ENCODE assay signal across 1 cellular context in the genomic region with DNA sequence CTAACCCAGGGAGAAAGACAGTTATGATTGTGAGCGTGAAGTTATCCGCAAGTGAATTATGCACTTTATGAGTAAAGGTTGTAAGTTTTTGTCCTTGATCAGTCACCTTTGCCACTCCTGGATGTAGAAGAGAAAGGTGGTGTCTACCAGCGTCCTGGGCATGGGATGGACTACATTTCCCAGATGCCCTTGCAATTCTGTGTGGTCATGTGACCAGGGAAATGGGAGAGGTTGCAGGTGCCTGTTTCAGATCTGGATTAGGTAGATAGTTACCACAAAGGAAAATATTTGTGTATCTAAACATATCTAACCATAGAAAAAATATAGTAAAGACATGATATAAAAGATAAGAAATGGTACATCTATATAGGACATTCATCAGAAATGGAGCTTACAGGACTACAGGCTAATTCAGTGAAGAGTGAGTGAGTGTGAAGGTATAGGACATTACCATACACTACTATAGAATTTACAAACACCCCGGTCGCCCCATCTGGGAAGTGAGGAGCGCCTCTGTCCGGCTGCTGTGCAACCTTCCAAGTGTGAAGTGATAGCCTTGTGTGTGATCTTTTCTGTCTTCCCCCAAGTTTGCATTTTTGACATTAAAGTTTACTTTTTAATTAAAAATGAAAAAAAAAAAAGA.
TF ChIP-seq lines count a peak whose summit lies in the region.

No MANE protein-coding gene starts in this region.

TF ChIP-seq in GM12878, 131 proteins besides CTCF, POLR2A, EP300 and RAD21:
- TF ChIP-seq, protein P1, sequence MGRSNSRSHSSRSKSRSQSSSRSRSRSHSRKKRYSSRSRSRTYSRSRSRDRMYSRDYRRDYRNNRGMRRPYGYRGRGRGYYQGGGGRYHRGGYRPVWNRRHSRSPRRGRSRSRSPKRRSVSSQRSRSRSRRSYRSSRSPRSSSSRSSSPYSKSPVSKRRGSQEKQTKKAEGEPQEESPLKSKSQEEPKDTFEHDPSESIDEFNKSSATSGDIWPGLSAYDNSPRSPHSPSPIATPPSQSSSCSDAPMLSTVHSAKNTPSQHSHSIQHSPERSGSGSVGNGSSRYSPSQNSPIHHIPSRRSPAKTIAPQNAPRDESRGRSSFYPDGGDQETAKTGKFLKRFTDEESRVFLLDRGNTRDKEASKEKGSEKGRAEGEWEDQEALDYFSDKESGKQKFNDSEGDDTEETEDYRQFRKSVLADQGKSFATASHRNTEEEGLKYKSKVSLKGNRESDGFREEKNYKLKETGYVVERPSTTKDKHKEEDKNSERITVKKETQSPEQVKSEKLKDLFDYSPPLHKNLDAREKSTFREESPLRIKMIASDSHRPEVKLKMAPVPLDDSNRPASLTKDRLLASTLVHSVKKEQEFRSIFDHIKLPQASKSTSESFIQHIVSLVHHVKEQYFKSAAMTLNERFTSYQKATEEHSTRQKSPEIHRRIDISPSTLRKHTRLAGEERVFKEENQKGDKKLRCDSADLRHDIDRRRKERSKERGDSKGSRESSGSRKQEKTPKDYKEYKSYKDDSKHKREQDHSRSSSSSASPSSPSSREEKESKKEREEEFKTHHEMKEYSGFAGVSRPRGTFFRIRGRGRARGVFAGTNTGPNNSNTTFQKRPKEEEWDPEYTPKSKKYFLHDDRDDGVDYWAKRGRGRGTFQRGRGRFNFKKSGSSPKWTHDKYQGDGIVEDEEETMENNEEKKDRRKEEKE (IDR thresholded peaks at IDR 0.05) = no peak
- peak; percentile 50; the same call in 1 of the 2 replicates for TF ChIP-seq HCFC1 (IDR thresholded peaks at IDR 0.05; ENCODE audit: low read length)
- TF ChIP-seq SIX5 (IDR thresholded peaks at IDR 0.05; ENCODE audit: low read depth, low read length, severe bottlenecking) = peak; percentile 50
- TF ChIP-seq, protein P2, sequence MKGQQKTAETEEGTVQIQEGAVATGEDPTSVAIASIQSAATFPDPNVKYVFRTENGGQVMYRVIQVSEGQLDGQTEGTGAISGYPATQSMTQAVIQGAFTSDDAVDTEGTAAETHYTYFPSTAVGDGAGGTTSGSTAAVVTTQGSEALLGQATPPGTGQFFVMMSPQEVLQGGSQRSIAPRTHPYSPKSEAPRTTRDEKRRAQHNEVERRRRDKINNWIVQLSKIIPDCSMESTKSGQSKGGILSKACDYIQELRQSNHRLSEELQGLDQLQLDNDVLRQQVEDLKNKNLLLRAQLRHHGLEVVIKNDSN (IDR thresholded peaks at IDR 0.05; ENCODE audit: borderline replicate concordance, extremely low read length, insufficient read depth, low read depth, low read length) = peak; percentile 50
